22 cellular contexts compared by ENCODE assay signal in genomic region chr2:85441859-85442258, GRCh38. TPM values are rescaled to one million over a fixed set of nuclear protein-coding genes. Genes with fewer than 3 reads are reported as not detected.
"Had no signal": no experiment of that assay in that cellular context is flagged by ENCODE, and none has a peak within 500 bp of the region (broad histone marks: within the 10 kb centered on the region; RNA-seq: fewer than 3 reads in every experiment).

No MANE protein-coding gene starts in this region.

- H3K9me3 Mint-ChIP-seq: activated B cell treated with CpG ODN at 0.5 μM for 24 hours; activated CD4-positive, alpha-beta T cell treated with anti-CD3 and anti-CD28 coated beads, Interleukin-2, amount 10 ng/mL, durations not matched to agents 7 days and 5 days; activated naive CD4-positive, alpha-beta T cell treated with anti-CD3 and anti-CD28 coated beads, Interleukin-2, amount 10 ng/mL, durations not matched to agents 7 days and 5 days; activated T-helper 17 cell treated with anti-CD3 and anti-CD28 coated beads, Interleukin-2, amount 50 U/mL, for 72 hours; nephron progenitor cell had no signal

- ATAC-seq: activated T-helper 17 cell treated with anti-CD3 and anti-CD28 coated beads, Interleukin-2, amount 50 U/mL, for 72 hours; pancreas had no signal

- H3K27me3 ChIP-seq: adrenal gland, pancreas, stomach had no signal

- H3K27me3 Mint-ChIP-seq: activated B cell treated with CpG ODN at 0.5 μM for 24 hours; activated CD4-positive, alpha-beta T cell treated with anti-CD3 and anti-CD28 coated beads, Interleukin-2, amount 10 ng/mL, durations not matched to agents 7 days and 5 days; activated T-helper 17 cell treated with anti-CD3 and anti-CD28 coated beads, Interleukin-2, amount 50 U/mL, for 72 hours had no signal

- H3K36me3 Mint-ChIP-seq: activated naive CD4-positive, alpha-beta T cell treated with anti-CD3 and anti-CD28 coated beads, Interleukin-2, amount 10 ng/mL, durations not matched to agents 7 days and 5 days had no signal

- H3K4me3 ChIP-seq: adrenal gland, left ventricle myocardium inferior, pancreas, stomach had no signal

- H3K9me3 ChIP-seq: adrenal gland, left ventricle myocardium inferior, pancreas, stomach had no signal

- H3K36me3 ChIP-seq: adrenal gland, left ventricle myocardium inferior, pancreas, stomach had no signal

- DNase-seq: activated B cell treated with CpG ODN at 0.5 μM for 24 hours; activated CD4-positive, alpha-beta T cell treated with anti-CD3 and anti-CD28 coated beads, Interleukin-2, amount 10 ng/mL, durations not matched to agents 7 days and 5 days; activated naive CD4-positive, alpha-beta T cell treated with anti-CD3 and anti-CD28 coated beads, Interleukin-2, amount 10 ng/mL, durations not matched to agents 7 days and 5 days; activated T-cell treated with anti-CD3 and anti-CD28 coated beads for 4 hours; adrenal gland; effector CD4-positive, alpha-beta T cell; left ventricle myocardium inferior; nephron progenitor cell; pancreas; retina; stimulated activated CD4-positive, alpha-beta T cell treated with anti-CD3 and anti-CD28 coated beads, Interleukin-15, amount 100 ng/mL, for 24 hours; stimulated activated CD4-positive, alpha-beta T cell treated with anti-CD3 and anti-CD28 coated beads, Interleukin-4, amount 100 ng/mL, for 4 hours; stomach had no signal

- H3K4me3 Mint-ChIP-seq: activated B cell treated with CpG ODN at 0.5 μM for 24 hours; activated CD4-positive, alpha-beta T cell treated with anti-CD3 and anti-CD28 coated beads, Interleukin-2, amount 10 ng/mL, durations not matched to agents 7 days and 5 days; activated naive CD4-positive, alpha-beta T cell treated with anti-CD3 and anti-CD28 coated beads, Interleukin-2, amount 10 ng/mL, durations not matched to agents 7 days and 5 days; activated T-helper 17 cell treated with anti-CD3 and anti-CD28 coated beads, Interleukin-2, amount 50 U/mL, for 72 hours; nephron progenitor cell had no signal

- FAIRE-seq: colon, frontal cortex, keratinocyte, pancreas, TTC549, urothelium cell line had no signal

- H3K27ac Mint-ChIP-seq: activated B cell treated with CpG ODN at 0.5 μM for 24 hours; activated CD4-positive, alpha-beta T cell treated with anti-CD3 and anti-CD28 coated beads, Interleukin-2, amount 10 ng/mL, durations not matched to agents 7 days and 5 days; activated naive CD4-positive, alpha-beta T cell treated with anti-CD3 and anti-CD28 coated beads, Interleukin-2, amount 10 ng/mL, durations not matched to agents 7 days and 5 days; nephron progenitor cell had no signal

- H3K27ac ChIP-seq: adrenal gland, left ventricle myocardium inferior had no signal

RNA-seq across cellular contexts. Expression of gene SH2D6, which starts 23.3 kb away (rescaled TPM):
- total RNA-seq: cardiac septum, left ventricle myocardium inferior, mesenteric fat pad, skeletal muscle tissue had no signal
